In the genomic region with DNA sequence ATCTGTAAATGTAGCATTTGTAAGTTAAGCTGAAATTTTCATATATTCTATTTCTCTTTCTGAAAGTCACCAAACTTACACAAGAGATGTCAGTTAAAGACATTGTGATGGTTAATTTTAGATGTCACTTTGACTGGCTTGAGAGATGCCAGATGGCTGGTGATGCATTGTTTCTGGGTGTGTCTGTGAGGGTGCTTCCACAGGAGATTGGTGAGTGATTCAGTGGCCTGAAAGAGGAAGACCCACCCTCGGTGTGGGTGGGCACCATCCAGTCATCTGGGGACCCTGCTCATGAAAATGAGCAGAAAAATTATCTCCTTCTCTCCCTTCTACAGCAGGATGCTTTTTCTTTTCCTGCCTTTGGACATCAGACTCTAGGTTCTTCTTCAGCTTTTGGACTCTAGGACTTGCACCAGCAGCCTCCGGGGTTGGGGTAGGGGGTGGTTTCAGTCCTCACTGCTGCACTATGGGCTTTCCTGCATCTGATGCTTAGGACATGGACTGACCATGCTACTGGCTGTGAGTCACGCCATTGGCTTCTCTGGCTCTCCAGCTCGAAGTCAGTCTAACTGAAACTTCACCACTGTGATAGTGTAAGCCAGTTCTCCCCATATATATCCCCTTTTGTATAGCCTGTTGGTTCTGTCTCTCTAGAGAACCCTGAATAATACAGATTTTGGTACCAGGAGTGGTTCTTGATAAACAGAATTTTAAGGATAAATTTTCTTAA, we compare ENCODE assay signal across 12 cellular contexts. TPM values are rescaled to one million over a fixed set of nuclear protein-coding genes. Genes with fewer than 3 reads are reported as not detected.
DNase-seq lines count a peak whose midpoint lies in the region; TF ChIP-seq lines count a peak whose summit lies in the region.
"Had no signal": no experiment of that assay in that cellular context is flagged by ENCODE, and none has a peak within 500 bp of the region (broad histone marks: within the 10 kb centered on the region; RNA-seq: fewer than 3 reads in every experiment).

No MANE protein-coding gene starts in this region.

- no peak for TF ChIP-seq POLR2A in thyroid gland (IDR thresholded peaks at IDR 0.05)
- TF ChIP-seq POLR2A in spleen (IDR thresholded peaks at IDR 0.05), result no peak

- WGBS in thyroid gland, 2 donors, result 80 to 82% methylated on average over 4 of the region's 4 CpGs
- WGBS in spleen, 5 donors, result 65 to 76% (median 69%) methylated on average over 4 of the region's 4 CpGs

- intact Hi-C loops in thyroid gland (cut with DNase I) (loop anchor here (2.0 to 10.0 kb wide), 2 partner anchors 59 to 149 kb away; a partner anchor contains a TSS), spleen (cut with DNase I; ENCODE audit: low total_unique reads) (loop anchor here (2.0 kb wide), 1 partner anchor 147 kb away; no protein-coding TSS in a partner anchor)

- H3K9me3 ChIP-seq in thyroid gland (no peaks in the 10 kb centered on the region), spleen (peaks cover 0 to 5% (median 0%) of the 10 kb centered on the region in 8 donors)

- H3K4me3 ChIP-seq in fibroblast of pulmonary artery (replicated peaks; ENCODE audit: low read depth, low read length), result no peak overlapping the region
- H3K4me3 ChIP-seq in thyroid gland (replicated peaks in 1 of 3), result no peak overlapping the region
- no peak overlapping the region for H3K4me3 ChIP-seq in spleen

- H3K27me3 Mint-ChIP-seq in activated naive CD4-positive, alpha-beta T cell treated with anti-CD3 and anti-CD28 coated beads, Interleukin-2, amount 10 ng/mL, durations not matched to agents 7 days and 5 days, result peaks cover 12% of the 10 kb centered on the region
- H3K27me3 Mint-ChIP-seq: activated naive CD4-positive, alpha-beta T cell treated with anti-CD3 and anti-CD28 coated beads, Interleukin-2, amount 50 U/mL, for 24 hours had no signal

- H3K4me1 ChIP-seq in thyroid gland (peaks cover 10 to 21% of the 10 kb centered on the region in 2 donors), spleen (peaks cover 0 to 50% (median 17%) of the 10 kb centered on the region in 6 donors)

- CTCF ChIA-PET in activated naive CD4-positive, alpha-beta T cell treated with anti-CD3 and anti-CD28 coated beads, Interleukin-2, amount 10 ng/mL, durations not matched to agents 7 days and 5 days (lab: Charles Lee), result interaction anchor here (1.4 to 8.7 kb wide), 3 partner anchors 55 to 270 kb away, joined by 4 to 106 read pairs (median 17); a partner anchor contains a TSS

- no peak overlapping the region for H3K4me3 Mint-ChIP-seq in activated naive CD4-positive, alpha-beta T cell treated with anti-CD3 and anti-CD28 coated beads, Interleukin-2, amount 10 ng/mL, durations not matched to agents 7 days and 5 days

- H3K27me3 ChIP-seq in thyroid gland (no peaks in the 10 kb centered on the region), spleen (replicated peaks in 1 of 7) (no peaks in the 10 kb centered on the region)

- TF ChIP-seq CTCF in fibroblast of pulmonary artery (IDR thresholded peaks at IDR 0.05; ENCODE audit: low read length, missing control alignments) (no peak), thyroid gland (IDR thresholded peaks at IDR 0.05) (no peak), spleen (IDR thresholded peaks at IDR 0.05 in 8 of 11, conservative IDR thresholded peaks at IDR 0.05 in 3 of 11) (no peak)

- H3K36me3 ChIP-seq in thyroid gland, result no peaks in the 10 kb centered on the region
- no peaks in the 10 kb centered on the region for H3K36me3 ChIP-seq in spleen

- peaks cover 7% of the 10 kb centered on the region for H3K36me3 Mint-ChIP-seq in activated naive CD4-positive, alpha-beta T cell treated with anti-CD3 and anti-CD28 coated beads, Interleukin-2, amount 10 ng/mL, durations not matched to agents 7 days and 5 days
- H3K36me3 Mint-ChIP-seq: activated naive CD4-positive, alpha-beta T cell treated with anti-CD3 and anti-CD28 coated beads, Interleukin-2, amount 50 U/mL, for 24 hours had no signal

- peak; percentile 26 for DNase-seq in activated naive CD4-positive, alpha-beta T cell treated with Interleukin-2 at 50 U/mL for 16 hours
- no peak for DNase-seq in activated naive CD4-positive, alpha-beta T cell treated with anti-CD3 and anti-CD28 coated beads, Interleukin-2, amount 10 ng/mL, durations not matched to agents 7 days and 5 days
- DNase-seq in OCI-M1 (lab: John Stamatoyannopoulos, UW) (peak; percentile 19), fibroblast of pulmonary artery (ENCODE audit: low read depth) (peak; percentile 64), thyroid gland (no peak), NCI-H2029 (lab: John Stamatoyannopoulos, UW) (no peak), globus pallidus (ENCODE audit: low spot score) (no peak), spleen (no peak)
- DNase-seq: glutamatergic neuron, nucleus accumbens had no signal

- H3K4me1 Mint-ChIP-seq in activated naive CD4-positive, alpha-beta T cell treated with anti-CD3 and anti-CD28 coated beads, Interleukin-2, amount 10 ng/mL, durations not matched to agents 7 days and 5 days, result peaks cover 33% of the 10 kb centered on the region

- H3K27ac ChIP-seq in thyroid gland, result peak overlapping the region in 2 of 3 donors; percentile 25 to 64
- no peak overlapping the region for H3K27ac ChIP-seq in spleen
- H3K27ac ChIP-seq: HL-60 had no signal

- H3K27ac Mint-ChIP-seq in activated naive CD4-positive, alpha-beta T cell treated with anti-CD3 and anti-CD28 coated beads, Interleukin-2, amount 10 ng/mL, durations not matched to agents 7 days and 5 days, result no peak overlapping the region

- peaks cover 11% of the 10 kb centered on the region for H3K9me3 Mint-ChIP-seq in activated naive CD4-positive, alpha-beta T cell treated with anti-CD3 and anti-CD28 coated beads, Interleukin-2, amount 10 ng/mL, durations not matched to agents 7 days and 5 days
- H3K9me3 Mint-ChIP-seq: activated naive CD4-positive, alpha-beta T cell treated with anti-CD3 and anti-CD28 coated beads, Interleukin-2, amount 50 U/mL, for 24 hours had no signal

RNA-seq across cellular contexts. Expression of a gene that starts 20.9 kb away (rescaled TPM):
- not detected for total RNA-seq in thyroid gland
- total RNA-seq in spleen, result 1 to 10 TPM in 1 of 7 donors, under 1 TPM in 2, not detected in 4; 0.37 to 2.6 (median 0.51) TPM
- polyA plus RNA-seq in spleen, result not detected

RNA-seq across cellular contexts. Expression of a gene that starts 32.3 kb away (rescaled TPM):
- total RNA-seq in thyroid gland, result 100 to 1,000 TPM in 1 of 4 donors, 10 to 100 TPM in 3; 54.4 to 107 (median 65.9) TPM
- total RNA-seq in spleen, result 100 to 1,000 TPM; 537 to 956 (median 706) TPM
- 1,000 to 10,000 TPM in 1 of 3 donors, 100 to 1,000 TPM in 2; 835 to 1,063 (median 908) TPM for polyA plus RNA-seq in spleen

RNA-seq across cellular contexts. Expression of a gene that starts 55.4 kb away (rescaled TPM):
- total RNA-seq in thyroid gland (10 to 100 TPM in 1 of 4 donors, 1 to 10 TPM in 1, under 1 TPM in 1, not detected in 1; 0.88 to 24.3 (median 5.0) TPM), spleen (1 to 10 TPM; 3.5 to 6.4 (median 4.3) TPM)
- 1 to 10 TPM; 1.3 to 2.0 (median 1.6) TPM for polyA plus RNA-seq in spleen

Comparison
In these comparisons a context has a peak if more than half of its experiments do, and no peak if none do; other contexts are left out.
1. DNase-seq: peak in activated naive CD4-positive, alpha-beta T cell treated with Interleukin-2 at 50 U/mL for 16 hours (single experiment), OCI-M1 (single experiment) and fibroblast of pulmonary artery (single experiment); none in activated naive CD4-positive, alpha-beta T cell treated with anti-CD3 and anti-CD28 coated beads, Interleukin-2, amount 10 ng/mL, durations not matched to agents 7 days and 5 days (single experiment), thyroid gland (0 of 2), NCI-H2029 (single experiment), globus pallidus (single experiment) and spleen (single experiment).
2. H3K27ac ChIP-seq: peak in thyroid gland (2 of 3); none in spleen (0 of 8).
3. RNA of a gene that starts 32.3 kb away (total RNA-seq): 537 to 956 TPM in spleen; 54.4 to 107 TPM in thyroid gland; every median in the first group is over 4 times any median in the second.